In the genomic region with DNA sequence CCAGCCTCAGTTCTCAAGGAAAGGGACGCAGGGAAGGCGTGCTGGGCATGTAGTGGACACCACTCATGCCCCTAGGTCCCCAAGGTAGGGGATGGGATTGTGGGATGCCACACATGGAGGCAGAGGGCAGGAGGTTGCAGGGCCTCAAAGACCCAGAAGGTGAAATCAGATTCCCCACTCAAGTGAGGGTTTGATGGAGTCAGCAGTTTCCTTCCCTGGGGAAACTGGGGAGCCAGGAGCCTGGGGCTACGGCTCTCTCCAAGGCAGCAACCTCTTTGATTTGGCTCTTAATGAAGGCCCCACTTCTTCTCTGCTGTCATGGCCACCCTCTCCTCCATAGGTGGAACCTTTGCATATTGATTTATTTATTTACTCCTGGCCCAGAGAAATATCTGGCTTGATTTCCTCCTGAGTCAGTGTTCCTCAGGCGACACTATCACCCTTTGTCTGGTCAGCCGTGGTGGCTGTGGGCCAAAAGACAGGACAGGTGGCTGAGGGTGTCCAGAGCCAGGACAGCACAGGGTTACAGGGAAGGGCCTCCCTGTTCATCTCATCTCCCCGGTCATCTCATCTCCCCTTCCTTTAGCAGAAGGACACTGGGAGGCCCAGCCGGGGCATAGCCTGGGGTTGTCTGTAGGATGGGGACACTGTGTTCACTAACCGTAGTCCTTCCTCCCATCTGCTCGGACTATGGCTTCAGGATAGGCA, we compare ENCODE assay signal across 1 cellular context.
TF ChIP-seq lines count a peak whose summit lies in the region.

No MANE protein-coding gene starts in this region.

TF ChIP-seq in K562, 482 proteins besides CTCF, POLR2A, EP300 and RAD21 (continued from another document):
- TF ChIP-seq, protein P1, sequence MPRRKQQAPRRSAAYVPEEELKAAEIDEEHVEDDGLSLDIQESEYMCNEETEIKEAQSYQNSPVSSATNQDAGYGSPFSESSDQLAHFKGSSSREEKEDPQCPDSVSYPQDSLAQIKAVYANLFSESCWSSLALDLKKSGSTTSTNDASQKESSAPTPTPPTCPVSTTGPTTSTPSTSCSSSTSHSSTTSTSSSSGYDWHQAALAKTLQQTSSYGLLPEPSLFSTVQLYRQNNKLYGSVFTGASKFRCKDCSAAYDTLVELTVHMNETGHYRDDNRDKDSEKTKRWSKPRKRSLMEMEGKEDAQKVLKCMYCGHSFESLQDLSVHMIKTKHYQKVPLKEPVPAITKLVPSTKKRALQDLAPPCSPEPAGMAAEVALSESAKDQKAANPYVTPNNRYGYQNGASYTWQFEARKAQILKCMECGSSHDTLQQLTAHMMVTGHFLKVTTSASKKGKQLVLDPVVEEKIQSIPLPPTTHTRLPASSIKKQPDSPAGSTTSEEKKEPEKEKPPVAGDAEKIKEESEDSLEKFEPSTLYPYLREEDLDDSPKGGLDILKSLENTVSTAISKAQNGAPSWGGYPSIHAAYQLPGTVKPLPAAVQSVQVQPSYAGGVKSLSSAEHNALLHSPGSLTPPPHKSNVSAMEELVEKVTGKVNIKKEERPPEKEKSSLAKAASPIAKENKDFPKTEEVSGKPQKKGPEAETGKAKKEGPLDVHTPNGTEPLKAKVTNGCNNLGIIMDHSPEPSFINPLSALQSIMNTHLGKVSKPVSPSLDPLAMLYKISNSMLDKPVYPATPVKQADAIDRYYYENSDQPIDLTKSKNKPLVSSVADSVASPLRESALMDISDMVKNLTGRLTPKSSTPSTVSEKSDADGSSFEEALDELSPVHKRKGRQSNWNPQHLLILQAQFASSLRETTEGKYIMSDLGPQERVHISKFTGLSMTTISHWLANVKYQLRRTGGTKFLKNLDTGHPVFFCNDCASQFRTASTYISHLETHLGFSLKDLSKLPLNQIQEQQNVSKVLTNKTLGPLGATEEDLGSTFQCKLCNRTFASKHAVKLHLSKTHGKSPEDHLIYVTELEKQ (CRISPR knock-in tag; IDR thresholded peaks at IDR 0.05): no peak
- peak; percentile 1 for TF ChIP-seq SP2 (IDR thresholded peaks at IDR 0.05; ENCODE audit: extremely low read depth, low read depth, low read length, poor library complexity, severe bottlenecking)
- TF ChIP-seq POLR2AphosphoS5 (IDR thresholded peaks at IDR 0.05; ENCODE audit: control insufficient read depth, insufficient read depth, low read depth, low read length): no peak
- TF ChIP-seq MAFF (IDR thresholded peaks at IDR 0.05; ENCODE audit: low read length): peak; percentile 62
- TF ChIP-seq, protein P2, sequence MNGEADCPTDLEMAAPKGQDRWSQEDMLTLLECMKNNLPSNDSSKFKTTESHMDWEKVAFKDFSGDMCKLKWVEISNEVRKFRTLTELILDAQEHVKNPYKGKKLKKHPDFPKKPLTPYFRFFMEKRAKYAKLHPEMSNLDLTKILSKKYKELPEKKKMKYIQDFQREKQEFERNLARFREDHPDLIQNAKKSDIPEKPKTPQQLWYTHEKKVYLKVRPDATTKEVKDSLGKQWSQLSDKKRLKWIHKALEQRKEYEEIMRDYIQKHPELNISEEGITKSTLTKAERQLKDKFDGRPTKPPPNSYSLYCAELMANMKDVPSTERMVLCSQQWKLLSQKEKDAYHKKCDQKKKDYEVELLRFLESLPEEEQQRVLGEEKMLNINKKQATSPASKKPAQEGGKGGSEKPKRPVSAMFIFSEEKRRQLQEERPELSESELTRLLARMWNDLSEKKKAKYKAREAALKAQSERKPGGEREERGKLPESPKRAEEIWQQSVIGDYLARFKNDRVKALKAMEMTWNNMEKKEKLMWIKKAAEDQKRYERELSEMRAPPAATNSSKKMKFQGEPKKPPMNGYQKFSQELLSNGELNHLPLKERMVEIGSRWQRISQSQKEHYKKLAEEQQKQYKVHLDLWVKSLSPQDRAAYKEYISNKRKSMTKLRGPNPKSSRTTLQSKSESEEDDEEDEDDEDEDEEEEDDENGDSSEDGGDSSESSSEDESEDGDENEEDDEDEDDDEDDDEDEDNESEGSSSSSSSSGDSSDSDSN (IDR thresholded peaks at IDR 0.05; ENCODE audit: borderline replicate concordance in 1 of 2, low read depth in 2 of 2, low read length in 2 of 2): 0 out of 4 replicates have a peak, but pooled peaks have one; percentile 5 to 40
- no peak for TF ChIP-seq HDAC1 (IDR thresholded peaks at IDR 0.05)
- TF ChIP-seq ZBED1 (IDR thresholded peaks at IDR 0.05): no peak
- peak; percentile 57; the same call in 1 of the 2 replicates for TF ChIP-seq KDM2B (CRISPR knock-in tag; IDR thresholded peaks at IDR 0.05)
- TF ChIP-seq FOSL1 (tag; conservative IDR thresholded peaks at IDR 0.05): no peak
- TF ChIP-seq ELF4 (CRISPR knock-in tag; IDR thresholded peaks at IDR 0.05): no peak
- TF ChIP-seq STAT6 (CRISPR knock-in tag; IDR thresholded peaks at IDR 0.05): peak; percentile 28; the same call in 1 of the 2 replicates
